ENCODE assay signal across 8 cellular contexts in genomic region chrX:80807606-80808159, GRCh38. TPM values are rescaled to one million over a fixed set of nuclear protein-coding genes. Genes with fewer than 3 reads are reported as not detected.
DNase-seq lines count a peak whose midpoint lies in the region; ATAC-seq and TF ChIP-seq lines count a peak whose summit lies in the region.

No MANE protein-coding gene starts in this region.

- no peak for TF ChIP-seq CTCF in WERI-Rb-1 (IDR thresholded peaks at IDR 0.05; ENCODE audit: low read depth, low read length)

- peaks cover 5% of the 10 kb centered on the region for H3K36me3 Mint-ChIP-seq in activated naive CD4-positive, alpha-beta T cell treated with anti-CD3 and anti-CD28 coated beads for 36 hours (ENCODE audit: low read depth)

- peak overlapping the region; percentile 78 for H3K4me3 ChIP-seq in WERI-Rb-1 (ENCODE audit: low read depth, low read length)
- peak overlapping the region; percentile 80 to 91 (median 84) for H3K4me3 ChIP-seq in skeletal muscle tissue (ENCODE audit: low read length in 3 of 3)

- H3K36me3 ChIP-seq in WERI-Rb-1 (no peaks in the 10 kb centered on the region), skeletal muscle tissue (ENCODE audit: control insufficient read depth in 3 of 3, insufficient read depth in 3 of 3, low read length in 3 of 3) (no peaks in the 10 kb centered on the region)

- in situ Hi-C loops in ACHN (cut with HindIII; ENCODE audit: low pct_ligation_motif_present, low pct_unique_long_range_greater_than_20kb, low sequenced_read_pairs) = no loop called here

- H3K27me3 Mint-ChIP-seq in activated naive CD4-positive, alpha-beta T cell treated with anti-CD3 and anti-CD28 coated beads for 36 hours (ENCODE audit: low read depth) = no peaks in the 10 kb centered on the region

- H3K4me1 ChIP-seq in skeletal muscle tissue (ENCODE audit: control insufficient read depth in 3 of 3, insufficient read depth in 3 of 3, low read length in 3 of 3) = peaks cover 0 to 4% (median 3%) of the 10 kb centered on the region in 3 donors

- no peaks in the 10 kb centered on the region for H3K9me3 Mint-ChIP-seq in activated naive CD4-positive, alpha-beta T cell treated with anti-CD3 and anti-CD28 coated beads for 36 hours

- no peak for DNase-seq in activated naive CD4-positive, alpha-beta T cell treated with anti-CD3 and anti-CD28 coated beads for 36 hours
- DNase-seq in activated naive CD4-positive, alpha-beta T cell treated with anti-CD3 and anti-CD28 coated beads, Interleukin-2, amount 50 U/mL, for 16 hours = no peak
- DNase-seq in WERI-Rb-1 = no peak
- DNase-seq in hepatic stellate cell (ENCODE audit: low spot score) = peak; percentile 0
- no peak for DNase-seq in ACHN
- DNase-seq in cerebellum (ENCODE audit: low spot score) = no peak

- intact Hi-C loops in activated naive CD4-positive, alpha-beta T cell treated with anti-CD3 and anti-CD28 coated beads for 36 hours (cut with micrococcal nuclease) = loop anchor here (1.0 to 10.0 kb wide), 3 partner anchors 50 to 395 kb away; partner anchors contain the start of gene SH3BGRL

- H3K9ac ChIP-seq in skeletal muscle tissue (ENCODE audit: low read depth in 1 of 3, low read length in 3 of 3) = peak overlapping the region; percentile 54 to 69 (median 64)

- H3K27ac ChIP-seq in WERI-Rb-1 (peak overlapping the region; percentile 29; the same call in 1 of the 2 replicates), skeletal muscle tissue (ENCODE audit: low read depth, low read length) (peak overlapping the region; percentile 79)

- H3K9me3 ChIP-seq in WERI-Rb-1 (ENCODE audit: severe bottlenecking) (no peaks in the 10 kb centered on the region), skeletal muscle tissue (ENCODE audit: control insufficient read depth in 3 of 3, low read length in 3 of 3) (no peaks in the 10 kb centered on the region)

- H3K27ac Mint-ChIP-seq in activated naive CD4-positive, alpha-beta T cell treated with anti-CD3 and anti-CD28 coated beads for 36 hours = peak overlapping the region; percentile 97

- no peak for ATAC-seq in GM19455 (IDR thresholded peaks at IDR 0.05; ENCODE audit: unreplicated experiment)

- peak overlapping the region; percentile 90 for H3K4me3 Mint-ChIP-seq in activated naive CD4-positive, alpha-beta T cell treated with anti-CD3 and anti-CD28 coated beads for 36 hours

- H3K27me3 ChIP-seq in WERI-Rb-1 (ENCODE audit: insufficient read depth, low read depth, severe bottlenecking) (peaks cover 3% of the 10 kb centered on the region), skeletal muscle tissue (ENCODE audit: control insufficient read depth in 3 of 3, insufficient read depth in 3 of 3, low read length in 3 of 3) (no peaks in the 10 kb centered on the region)

- peaks cover 26% of the 10 kb centered on the region for H3K4me1 Mint-ChIP-seq in activated naive CD4-positive, alpha-beta T cell treated with anti-CD3 and anti-CD28 coated beads for 36 hours (ENCODE audit: low read depth)

- CTCF ChIA-PET in activated naive CD4-positive, alpha-beta T cell treated with anti-CD3 and anti-CD28 coated beads for 36 hours (lab: Charles Lee) = no interaction called here

RNA-seq across cellular contexts. Expression of gene BRWD3, which starts 2.0 kb away (rescaled TPM):
- total RNA-seq in activated naive CD4-positive, alpha-beta T cell treated with anti-CD3 and anti-CD28 coated beads for 36 hours = 10 to 100 TPM; 12.8 to 14.2 TPM
- 15.1 TPM for total RNA-seq in skeletal muscle tissue
- total RNA-seq in cerebellum = 50.5 TPM
